Comparison of ENCODE assay signal across 28 cellular contexts in the genomic region with DNA sequence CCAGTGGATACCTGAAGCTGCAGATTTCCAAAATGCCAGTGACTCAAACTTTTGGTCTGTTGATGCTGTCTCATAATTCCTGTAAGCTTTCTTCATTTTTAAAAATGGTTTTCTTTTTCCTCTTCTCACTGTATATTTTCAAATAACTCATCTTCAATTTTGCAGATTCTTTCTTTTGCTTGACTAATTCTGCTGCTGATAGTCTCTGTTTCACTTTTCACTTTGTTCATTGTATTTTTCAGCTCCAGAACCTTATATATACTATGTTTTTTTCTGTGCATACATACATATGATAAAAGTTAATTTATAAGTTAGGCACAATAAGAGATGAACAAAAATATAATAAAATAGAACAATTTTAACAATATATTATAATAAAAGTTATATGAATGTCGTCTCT.
"Had no signal": no experiment of that assay in that cellular context is flagged by ENCODE, and none has a peak within 500 bp of the region (broad histone marks: within the 10 kb centered on the region; RNA-seq: fewer than 3 reads in every experiment).

No MANE protein-coding gene starts in this region.

- DNase-seq: natural killer cell; occipital lobe; ovary; posterior cingulate gyrus; psoas muscle; right cardiac atrium; spleen; stimulated activated CD4-positive, alpha-beta T cell treated with anti-CD3 and anti-CD28 coated beads, Interleukin-12 subunit alpha, Interleukin-12 subunit beta, amount 100 ng/mL, for 4 hours; stimulated activated CD4-positive, alpha-beta T cell treated with anti-CD3 and anti-CD28 coated beads, Interleukin-1b, Interleukin-23, amount 100 ng/mL, for 48 hours; stimulated activated CD4-positive, alpha-beta T cell treated with anti-CD3 and anti-CD28 coated beads, Interleukin-4, amount 100 ng/mL, for 1 hour; stimulated activated CD4-positive, alpha-beta T cell treated with anti-CD3 and anti-CD28 coated beads, Interleukin-4, amount 100 ng/mL, for 4 hours; stimulated activated CD8-positive, alpha-beta memory T cell treated with anti-CD3 and anti-CD28 coated beads, Interleukin-4, amount 100 ng/mL, for 48 hours; stimulated activated naive CD4-positive, alpha-beta T cell; stimulated activated naive CD8-positive, alpha-beta T cell treated with anti-CD3 and anti-CD28 coated beads, Interleukin-15, amount 100 ng/mL, for 72 hours; stimulated activated naive CD8-positive, alpha-beta T cell treated with anti-CD3 and anti-CD28 coated beads, Interleukin-15, Interleukin-2, amounts not matched to agents 100 U/mL and 50 U/mL, for 24 hours; substantia nigra; testis; tibial artery; transverse colon; upper lobe of right lung; uterus had no signal

- H3K27me3 ChIP-seq: neural progenitor cell, ovary, spleen, suprapubic skin, testis, tibial artery, transverse colon, upper lobe of right lung, uterus had no signal

- H3K9me3 ChIP-seq: ovary, psoas muscle, suprapubic skin, testis, upper lobe of right lung, uterus had no signal

- H3K27ac ChIP-seq: neural progenitor cell, ovary, parathyroid adenoma, psoas muscle, skin epidermis, spleen, suprapubic skin, testis, tibial artery, transverse colon, upper lobe of right lung, uterus had no signal

- H3K4me3 ChIP-seq: neural progenitor cell, ovary, psoas muscle, skin epidermis, smooth muscle cell, spleen, suprapubic skin, testis, tibial artery, transverse colon, upper lobe of right lung, uterus had no signal

- ATAC-seq: natural killer cell; psoas muscle; right cardiac atrium; sciatic nerve; stimulated activated memory B cell treated with anti-CD40 and anti-IgM and Interleukin-4, amounts not matched to agents 10 μg/mL and 1 μg/mL and 100 μg/mL, for 72 hours; stimulated activated naive CD8-positive, alpha-beta T cell treated with anti-CD3 and anti-CD28 coated beads, Interleukin-15, amount 100 ng/mL, for 72 hours; stimulated activated naive CD8-positive, alpha-beta T cell treated with anti-CD3 and anti-CD28 coated beads, Interleukin-15, Interleukin-2, amounts not matched to agents 100 U/mL and 50 U/mL, for 24 hours; upper lobe of right lung had no signal

- H3K79me2 ChIP-seq: parathyroid adenoma had no signal

- H3K36me3 ChIP-seq: neural progenitor cell, ovary, spleen, suprapubic skin, tibial artery, transverse colon, upper lobe of right lung, uterus had no signal

- H3K9ac ChIP-seq: neural progenitor cell, parathyroid adenoma had no signal

- H3K4me1 ChIP-seq: parathyroid adenoma, psoas muscle, spleen, suprapubic skin, testis, tibial artery, transverse colon, uterus had no signal

- H3K4me2 ChIP-seq: neural progenitor cell, smooth muscle cell had no signal

- H2AFZ ChIP-seq: neural progenitor cell, parathyroid adenoma had no signal
